8 cellular contexts compared by ENCODE assay signal in genomic region chr12:6688543-6688999, GRCh38. TPM values are rescaled to one million over a fixed set of nuclear protein-coding genes. Genes with fewer than 3 reads are reported as not detected.
DNase-seq lines count a peak whose midpoint lies in the region; ATAC-seq and TF ChIP-seq lines count a peak whose summit lies in the region.

No MANE protein-coding gene starts in this region.

- H3K9ac ChIP-seq in HUES6 (ENCODE audit: low read length) = peak overlapping the region; percentile 94

- H3K27me3 ChIP-seq in HUES6 (ENCODE audit: control insufficient read depth, insufficient read depth, low read length) = no peaks in the 10 kb centered on the region
- H3K27me3 ChIP-seq in neutrophil = no peaks in the 10 kb centered on the region

- TF ChIP-seq CTCF in fibroblast of mammary gland (conservative IDR thresholded peaks at IDR 0.05; ENCODE audit: control insufficient read depth, insufficient read depth, low read depth, low read length) = no peak
- no peak for TF ChIP-seq CTCF in neutrophil (IDR thresholded peaks at IDR 0.05)

- CTCF ChIA-PET in activated CD4-positive, alpha-beta memory T cell treated with anti-CD3 and anti-CD28 coated beads for 36 hours (lab: Charles Lee) = interaction anchor here (0.6 to 2.3 kb wide), 16 partner anchors 11 to 184 kb away, joined by 3 to 15 read pairs (median 4); partner anchors contain the start of genes CD4, LAG3, MLF2 and SPSB2

- H3K27ac ChIP-seq in HUES6 (ENCODE audit: low read depth, low read length) (peak overlapping the region; percentile 90), neutrophil (peak overlapping the region; percentile 96)

- H3K9me3 ChIP-seq in HUES6 (ENCODE audit: control insufficient read depth, insufficient read depth, low read depth, low read length) (no peaks in the 10 kb centered on the region), neutrophil (no peaks in the 10 kb centered on the region)

- H3K36me3 ChIP-seq in HUES6 (ENCODE audit: control insufficient read depth, insufficient read depth, low read length) (peaks cover 15% of the 10 kb centered on the region), neutrophil (no peaks in the 10 kb centered on the region)

- H3K4me3 Mint-ChIP-seq in activated T-cell treated with anti-CD3 and anti-CD28 coated beads, Interleukin-2, amount 50 U/mL, for 24 hours = peak overlapping the region; percentile 96
- H3K4me3 Mint-ChIP-seq in activated CD4-positive, alpha-beta memory T cell treated with anti-CD3 and anti-CD28 coated beads for 36 hours = peak overlapping the region; percentile 92

- peaks cover 64% of the 10 kb centered on the region for H3K36me3 Mint-ChIP-seq in activated T-cell treated with anti-CD3 and anti-CD28 coated beads, Interleukin-2, amount 50 U/mL, for 24 hours (ENCODE audit: low read depth)
- H3K36me3 Mint-ChIP-seq in activated CD4-positive, alpha-beta memory T cell treated with anti-CD3 and anti-CD28 coated beads for 36 hours = peaks cover 15% of the 10 kb centered on the region

- H3K4me1 Mint-ChIP-seq in activated T-cell treated with anti-CD3 and anti-CD28 coated beads, Interleukin-2, amount 50 U/mL, for 24 hours (ENCODE audit: low read depth) = peaks cover 55% of the 10 kb centered on the region
- peaks cover 46% of the 10 kb centered on the region for H3K4me1 Mint-ChIP-seq in activated CD4-positive, alpha-beta memory T cell treated with anti-CD3 and anti-CD28 coated beads for 36 hours (ENCODE audit: low read depth)

- no peak for ATAC-seq in GM19463 (IDR thresholded peaks at IDR 0.05; ENCODE audit: unreplicated experiment)

- no peaks in the 10 kb centered on the region for H3K9me3 Mint-ChIP-seq in activated T-cell treated with anti-CD3 and anti-CD28 coated beads, Interleukin-2, amount 50 U/mL, for 24 hours
- H3K9me3 Mint-ChIP-seq in activated CD4-positive, alpha-beta memory T cell treated with anti-CD3 and anti-CD28 coated beads for 36 hours = no peaks in the 10 kb centered on the region

- no peak for DNase-seq in activated T-cell treated with anti-CD3 and anti-CD28 coated beads, Interleukin-2, amount 50 U/mL, for 24 hours
- DNase-seq in activated T-cell treated with anti-CD3 and anti-CD28 coated beads, Interleukin-2, amount 50 U/mL, for 48 hours = no peak
- DNase-seq in activated CD4-positive, alpha-beta memory T cell treated with anti-CD3 and anti-CD28 coated beads for 36 hours = peak; percentile 58
- DNase-seq in fibroblast of mammary gland (ENCODE audit: low read depth) (no peak), posterior vena cava (ENCODE audit: low spot score) (no peak)

- H3K4me3 ChIP-seq in HUES6 (ENCODE audit: low read depth, low read length) (peak overlapping the region; percentile 90), fibroblast of mammary gland (ENCODE audit: control insufficient read depth, low read depth, low read length) (peak overlapping the region; percentile 66), neutrophil (ENCODE audit: low read depth in 1 of 2, low read length in 1 of 2) (peak overlapping the region; percentile 71 to 81)

- intact Hi-C loops in activated CD4-positive, alpha-beta memory T cell treated with anti-CD3 and anti-CD28 coated beads for 36 hours (cut with micrococcal nuclease) = loop anchor here (5.0 to 10.0 kb wide), 2 partner anchors 139 to 264 kb away; partner anchors contain the start of gene P3H3
- intact Hi-C loops in posterior vena cava (cut with DNase I) = no loop called here

- no peaks in the 10 kb centered on the region for H3K27me3 Mint-ChIP-seq in activated T-cell treated with anti-CD3 and anti-CD28 coated beads, Interleukin-2, amount 50 U/mL, for 24 hours
- H3K27me3 Mint-ChIP-seq in activated CD4-positive, alpha-beta memory T cell treated with anti-CD3 and anti-CD28 coated beads for 36 hours = no peaks in the 10 kb centered on the region

- H3K4me1 ChIP-seq in HUES6 (ENCODE audit: control insufficient read depth, insufficient read depth, low read length) (peaks cover 10% of the 10 kb centered on the region; the same call in 1 of the 2 replicates), neutrophil (ENCODE audit: control insufficient read depth in 1 of 2, insufficient read depth in 1 of 2, low read depth in 1 of 2, low read length in 1 of 2) (peaks cover 33 to 37% of the 10 kb centered on the region in 2 experiments)

- POLR2A ChIA-PET in activated CD4-positive, alpha-beta memory T cell treated with anti-CD3 and anti-CD28 coated beads for 36 hours (lab: Charles Lee) = interaction anchor here (1.0 to 2.3 kb wide), 12 partner anchors 32 to 255 kb away, joined by 3 to 53 read pairs (median 5); partner anchors contain the start of genes C12orf57, CD4, CDCA3 and COPS7A

- peak overlapping the region; percentile 97 for H3K27ac Mint-ChIP-seq in activated T-cell treated with anti-CD3 and anti-CD28 coated beads, Interleukin-2, amount 50 U/mL, for 24 hours
- peak overlapping the region; percentile 97 for H3K27ac Mint-ChIP-seq in activated CD4-positive, alpha-beta memory T cell treated with anti-CD3 and anti-CD28 coated beads for 36 hours

RNA-seq across cellular contexts. Expression of gene ZNF384, which starts 0.6 kb away (rescaled TPM):
- 10 to 100 TPM; 55.3 to 56.3 TPM for total RNA-seq in activated CD4-positive, alpha-beta memory T cell treated with anti-CD3 and anti-CD28 coated beads for 36 hours
- total RNA-seq in posterior vena cava = 10 to 100 TPM; 35.6 to 40.1 TPM

RNA-seq across cellular contexts. Expression of gene PIANP, which starts 12.0 kb away (rescaled TPM):
- under 1 TPM; 0.17 to 0.44 TPM for total RNA-seq in activated CD4-positive, alpha-beta memory T cell treated with anti-CD3 and anti-CD28 coated beads for 36 hours
- under 1 TPM in 1 of 2 donors, not detected in 1; 0.69 TPM for total RNA-seq in posterior vena cava

RNA-seq across cellular contexts. Expression of gene ING4, which starts 25.7 kb away (rescaled TPM):
- total RNA-seq in activated CD4-positive, alpha-beta memory T cell treated with anti-CD3 and anti-CD28 coated beads for 36 hours = 10 to 100 TPM; 13.8 to 15.2 TPM
- 10 to 100 TPM; 23.0 to 25.9 TPM for total RNA-seq in posterior vena cava

RNA-seq across cellular contexts. Expression of gene COPS7A, which starts 35.3 kb away (rescaled TPM):
- 10 to 100 TPM; 37.6 to 39.4 TPM for total RNA-seq in activated CD4-positive, alpha-beta memory T cell treated with anti-CD3 and anti-CD28 coated beads for 36 hours
- 10 to 100 TPM; 46.0 to 54.5 TPM for total RNA-seq in posterior vena cava

RNA-seq across cellular contexts. Expression of gene ACRBP, which starts 41.3 kb away (rescaled TPM):
- 1 to 10 TPM in 1 of 2 experiments, under 1 TPM in 1; 0.63 to 1.2 TPM for total RNA-seq in activated CD4-positive, alpha-beta memory T cell treated with anti-CD3 and anti-CD28 coated beads for 36 hours
- total RNA-seq in posterior vena cava = 1 to 10 TPM; 1.3 to 2.2 TPM
